In the genomic region with DNA sequence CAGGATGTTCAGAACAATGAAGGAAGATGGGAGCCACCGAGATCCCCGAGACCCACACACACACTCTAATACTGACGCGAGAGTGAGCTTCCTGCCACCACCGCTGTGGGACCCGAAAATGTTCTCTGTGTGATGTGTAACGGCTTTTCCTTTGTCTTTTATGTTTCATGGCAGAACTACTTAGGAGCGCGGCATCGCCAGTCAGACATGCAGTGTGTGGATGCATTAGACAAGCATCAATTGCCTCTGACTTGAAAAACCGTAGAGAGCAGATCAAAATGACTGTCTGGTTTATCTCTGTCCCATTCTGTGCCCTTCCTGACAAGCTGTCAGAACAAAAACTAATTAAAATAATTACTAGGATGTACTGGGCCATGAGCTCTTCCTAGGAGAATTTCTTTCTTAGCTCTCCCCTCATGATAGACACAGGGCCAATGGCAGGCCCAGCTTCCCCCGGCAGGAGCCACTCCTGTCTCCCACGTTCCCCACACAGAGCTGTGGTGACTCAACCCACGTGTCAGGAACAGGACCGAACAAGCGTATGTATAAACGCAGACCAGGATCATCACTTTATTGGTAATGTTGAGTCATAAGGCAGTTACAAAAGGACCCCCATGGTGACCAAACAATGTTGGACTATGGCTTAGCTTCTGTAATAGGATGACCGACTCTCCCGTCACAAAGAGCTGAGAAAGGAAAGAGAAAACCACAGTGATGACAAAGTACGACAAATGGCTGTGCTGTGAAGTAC, we compare ENCODE assay signal across 16 cellular contexts.
DNase-seq lines count a peak whose midpoint lies in the region; ATAC-seq and TF ChIP-seq lines count a peak whose summit lies in the region.
"Had no signal": no experiment of that assay in that cellular context is flagged by ENCODE, and none has a peak within 500 bp of the region (broad histone marks: within the 10 kb centered on the region; RNA-seq: fewer than 3 reads in every experiment).

No MANE protein-coding gene starts in this region.

- no peaks in the 10 kb centered on the region for H3K27me3 ChIP-seq in MG63
- H3K27me3 ChIP-seq: tibial artery had no signal

- no peak overlapping the region for H3K4me3 ChIP-seq in MG63
- H3K4me3 ChIP-seq: tibial artery had no signal

- H3K36me3 Mint-ChIP-seq in osteocyte (ENCODE audit: unreplicated experiment) (peaks cover 9% of the 10 kb centered on the region), T-cell (no peaks in the 10 kb centered on the region)

- no peak for ATAC-seq in T-cell (replicated peaks in 1 of 4)
- ATAC-seq in HG03280 (IDR thresholded peaks at IDR 0.05; ENCODE audit: unreplicated experiment), result no peak

- DNase-seq in NCI-H2227 treated with DMSO at 0.1 percent for 48 hours (lab: John Stamatoyannopoulos, UW) (peak; percentile 8), NCI-H2227 (lab: John Stamatoyannopoulos, UW; ENCODE audit: unreplicated experiment) (no peak), MG63 (peak; percentile 77), brain pericyte (ENCODE audit: low read depth, low spot score) (peak; percentile 78), osteocyte (ENCODE audit: extremely low spot score, unreplicated experiment) (peak; percentile 51), ACHN (no peak), T-cell (no peak)
- DNase-seq: activated naive CD4-positive, alpha-beta T cell treated with Interleukin-2 at 50 U/mL for 16 hours; DMS153; mesendoderm; NCI-H1436; NCI-H526 treated with DMSO at 0.1 percent for 48 hours; nucleus accumbens; tibial artery had no signal

- CTCF ChIA-PET in T-cell (lab: Charles Lee), result no interaction called here

- no peaks in the 10 kb centered on the region for H3K36me3 ChIP-seq in MG63

- H3K4me3 Mint-ChIP-seq in osteocyte (ENCODE audit: unreplicated experiment) (no peak overlapping the region), T-cell (no peak overlapping the region)
- H3K4me3 Mint-ChIP-seq: IgD-negative memory B cell had no signal

- H3K27ac Mint-ChIP-seq in osteocyte (ENCODE audit: unreplicated experiment) (no peak overlapping the region), T-cell (no peak overlapping the region)
- H3K27ac Mint-ChIP-seq: IgD-negative memory B cell had no signal

- POLR2A ChIA-PET in T-cell (lab: Charles Lee), result no interaction called here

- peaks cover 2% of the 10 kb centered on the region for H3K27me3 Mint-ChIP-seq in osteocyte (ENCODE audit: unreplicated experiment)
- H3K27me3 Mint-ChIP-seq in T-cell, result peaks cover 0 to 3% of the 10 kb centered on the region in 2 donors
- H3K27me3 Mint-ChIP-seq: IgD-negative memory B cell had no signal

- in situ Hi-C loops in ACHN (cut with HindIII; ENCODE audit: low pct_ligation_motif_present, low pct_unique_long_range_greater_than_20kb, low sequenced_read_pairs), result no loop called here

- TF ChIP-seq CTCF in osteocyte (IDR thresholded peaks at IDR 0.05), result no peak

- peaks cover 3% of the 10 kb centered on the region for H3K4me1 Mint-ChIP-seq in osteocyte (ENCODE audit: unreplicated experiment)
- H3K4me1 Mint-ChIP-seq in T-cell, result no peaks in the 10 kb centered on the region
- H3K4me1 Mint-ChIP-seq: IgD-negative memory B cell had no signal

- no peaks in the 10 kb centered on the region for H3K9me3 ChIP-seq in MG63
- H3K9me3 ChIP-seq: tibial artery had no signal

- no peaks in the 10 kb centered on the region for H3K9me3 Mint-ChIP-seq in osteocyte (ENCODE audit: unreplicated experiment)
- no peaks in the 10 kb centered on the region for H3K9me3 Mint-ChIP-seq in T-cell

Comparison
In these comparisons a context has a peak if more than half of its experiments do, and no peak if none do; other contexts are left out.
1. DNase-seq: peak in NCI-H2227 treated with DMSO at 0.1 percent for 48 hours (single experiment), MG63 (single experiment), brain pericyte (single experiment) and osteocyte (single experiment); none in NCI-H2227 (single experiment), ACHN (single experiment) and T-cell (0 of 34).